9 cellular contexts compared by ENCODE assay signal in genomic region chr16:29975811-29976511, GRCh38. TPM values are rescaled to one million over a fixed set of nuclear protein-coding genes. Genes with fewer than 3 reads are reported as not detected.
DNase-seq lines count a peak whose midpoint lies in the region; ATAC-seq, FAIRE-seq and TF ChIP-seq lines count a peak whose summit lies in the region.
"Had no signal": no experiment of that assay in that cellular context is flagged by ENCODE, and none has a peak within 500 bp of the region (broad histone marks: within the 10 kb centered on the region; RNA-seq: fewer than 3 reads in every experiment).

No MANE protein-coding gene starts in this region.

- DNase-seq in cardiac fibroblast (ENCODE audit: low read depth in 2 of 2) (no peak), HT-29 (ENCODE audit: low spot score) (no peak), COR-L47 (lab: John Stamatoyannopoulos, UW) (no peak), pancreas (no peak)
- DNase-seq: NCI-H526 treated with DMSO at 0.1 percent for 48 hours had no signal

- no peak overlapping the region for H2AFZ ChIP-seq in ACC112 (ENCODE audit: low read length, unreplicated experiment)

- H3K4me1 ChIP-seq in ACC112 (ENCODE audit: control insufficient read depth, insufficient read depth, low read length, unreplicated experiment) = peaks cover 23% of the 10 kb centered on the region
- H3K4me1 ChIP-seq in HUES48 (ENCODE audit: control insufficient read depth, insufficient read depth, low read length) = peaks cover 23% of the 10 kb centered on the region
- peaks cover 22 to 31% of the 10 kb centered on the region in 2 donors for H3K4me1 ChIP-seq in mucosa of rectum (ENCODE audit: control insufficient read depth in 2 of 2, insufficient read depth in 2 of 2, low read length in 2 of 2)
- peaks cover 0 to 17% (median 9%) of the 10 kb centered on the region in 3 donors for H3K4me1 ChIP-seq in pancreas

- no peaks in the 10 kb centered on the region for H3K27me3 ChIP-seq in ACC112 (ENCODE audit: insufficient read depth, low read length)
- H3K27me3 ChIP-seq in HUES48 (ENCODE audit: control insufficient read depth, insufficient read depth, low read length) = peaks cover 11% of the 10 kb centered on the region
- H3K27me3 ChIP-seq in mucosa of rectum (ENCODE audit: control insufficient read depth in 2 of 2, insufficient read depth in 2 of 2, low read length in 2 of 2) = no peaks in the 10 kb centered on the region
- no peaks in the 10 kb centered on the region for H3K27me3 ChIP-seq in pancreas

- H3K9me3 ChIP-seq in HUES48 (ENCODE audit: control insufficient read depth, insufficient read depth, low read length) (peaks cover 9% of the 10 kb centered on the region), mucosa of rectum (ENCODE audit: control insufficient read depth in 2 of 2, low read length in 2 of 2) (no peaks in the 10 kb centered on the region), pancreas (no peaks in the 10 kb centered on the region)

- H3K36me3 ChIP-seq in ACC112 (ENCODE audit: insufficient read depth, low read length) = peaks cover 17% of the 10 kb centered on the region
- peaks cover 42% of the 10 kb centered on the region for H3K36me3 ChIP-seq in HUES48 (ENCODE audit: control insufficient read depth, insufficient read depth, low read length)
- peaks cover 35 to 39% of the 10 kb centered on the region in 2 donors for H3K36me3 ChIP-seq in mucosa of rectum (ENCODE audit: control insufficient read depth in 2 of 2, insufficient read depth in 2 of 2, low read length in 2 of 2)
- peaks cover 6 to 25% (median 7%) of the 10 kb centered on the region in 3 donors for H3K36me3 ChIP-seq in pancreas

- WGBS in pancreas, 2 donors = 13 to 14% methylated on average over 6 of the region's 6 CpGs

- H3K9ac ChIP-seq in HUES48 (ENCODE audit: low read depth, low read length) (no peak overlapping the region), mucosa of rectum (ENCODE audit: low read depth in 1 of 2, low read length in 2 of 2) (peak overlapping the region in 1 of 2 donors; percentile 32)

- intact Hi-C loops in pancreas (cut with DNase I) = no loop called here

- ATAC-seq in pancreas = no peak
- ATAC-seq in HG03571 (IDR thresholded peaks at IDR 0.05; ENCODE audit: unreplicated experiment) = no peak

- H3K79me2 ChIP-seq in ACC112 (ENCODE audit: control insufficient read depth, insufficient read depth, low read length, unreplicated experiment) = peaks cover 58% of the 10 kb centered on the region

- no peak for FAIRE-seq in pancreas (lab: Jason Lieb, UNC)

- H3K27ac ChIP-seq in ACC112 (ENCODE audit: low read depth, low read length) (no peak overlapping the region), HUES48 (ENCODE audit: low read depth, low read length) (peak overlapping the region; percentile 50), mucosa of rectum (ENCODE audit: low read depth in 2 of 2, low read length in 2 of 2) (no peak overlapping the region), pancreas (no peak overlapping the region)

- TF ChIP-seq CTCF in cardiac fibroblast (IDR thresholded peaks at IDR 0.05; ENCODE audit: low read depth, low read length) = no peak
- no peak for TF ChIP-seq CTCF in pancreas (IDR thresholded peaks at IDR 0.05)

- peak overlapping the region; percentile 88 for H3K4me3 ChIP-seq in ACC112 (ENCODE audit: low read depth, low read length)
- peak overlapping the region; percentile 90 for H3K4me3 ChIP-seq in HUES48 (ENCODE audit: low read depth, low read length)
- peak overlapping the region; percentile 92 to 95 for H3K4me3 ChIP-seq in cardiac fibroblast (replicated peaks in 1 of 2; ENCODE audit: low read depth in 2 of 2, low read length in 2 of 2)
- H3K4me3 ChIP-seq in mucosa of rectum (ENCODE audit: low read length in 2 of 2) = peak overlapping the region; percentile 19 to 91
- H3K4me3 ChIP-seq in pancreas = peak overlapping the region in 2 of 4 donors; percentile 90 to 93

RNA-seq across cellular contexts. Expression of gene TAOK2, which starts 2.3 kb away (rescaled TPM):
- total RNA-seq in HT-29 (2014; rRNA removed; shearing (Covaris generic)) = 56.5 and 56.8 TPM in 2 replicates
- 10 to 100 TPM; 13.5 to 26.1 (median 16.1) TPM for total RNA-seq in pancreas
- 10 to 100 TPM; 28.7 to 41.1 TPM for polyA plus RNA-seq in pancreas

RNA-seq across cellular contexts. Expression of gene TMEM219, which starts 14.1 kb away (rescaled TPM):
- 103 and 110 TPM in 2 replicates for total RNA-seq in HT-29 (2014; rRNA removed; shearing (Covaris generic))
- 10 to 100 TPM; 58.3 to 79.8 (median 68.1) TPM for total RNA-seq in pancreas
- polyA plus RNA-seq in pancreas = 100 to 1,000 TPM; 112 to 114 TPM

RNA-seq across cellular contexts. Expression of gene HIRIP3, which starts 19.5 kb away (rescaled TPM):
- total RNA-seq in HT-29 (2014; rRNA removed; shearing (Covaris generic)) = 21.1 and 23.2 TPM in 2 replicates
- total RNA-seq in pancreas = 1 to 10 TPM; 4.4 to 9.5 (median 6.2) TPM
- 10 to 100 TPM in 1 of 2 donors, 1 to 10 TPM in 1; 9.5 to 16.8 TPM for polyA plus RNA-seq in pancreas

RNA-seq across cellular contexts. Expression of gene INO80E, which starts 20.1 kb away (rescaled TPM):
- 72.2 and 79.2 TPM in 2 replicates for total RNA-seq in HT-29 (2014; rRNA removed; shearing (Covaris generic))
- total RNA-seq in pancreas = 10 to 100 TPM; 24.0 to 46.8 (median 30.1) TPM
- 100 to 1,000 TPM in 1 of 2 donors, 10 to 100 TPM in 1; 51.0 to 113 TPM for polyA plus RNA-seq in pancreas

RNA-seq across cellular contexts. Expression of gene DOC2A, which starts 34.9 kb away (rescaled TPM):
- 0.89 TPM in 1 of 2 replicates, not detected in the other for total RNA-seq in HT-29 (2014; rRNA removed; shearing (Covaris generic))
- 1 to 10 TPM in 1 of 6 donors, under 1 TPM in 5; 0.19 to 1.9 (median 0.40) TPM for total RNA-seq in pancreas
- polyA plus RNA-seq in pancreas = 1 to 10 TPM; 2.6 to 4.4 TPM
